In genomic region chr3:195442573-195443390, GRCh38 we compare ENCODE assay signal across 1 cellular context.
TF ChIP-seq lines count a peak whose summit lies in the region.

Gene ACAP2 (minus strand): TSS chr3:195443020. CDS start chr3:195442847, 173 bp downstream.

TF ChIP-seq in HepG2, 621 proteins besides CTCF, POLR2A, EP300 and RAD21 (continued from another document and continues in another):
- TF ChIP-seq ZNF276 (CRISPR knock-in tag; IDR thresholded peaks at IDR 0.05; ENCODE audit: low read depth) (peak; percentile 57; the same call in 1 of the 2 replicates), MTA1 (CRISPR knock-in tag; IDR thresholded peaks at IDR 0.05; ENCODE audit: borderline replicate concordance) (0 out of 2 replicates have a peak, but pooled peaks have one; percentile 66), ZNF546 (CRISPR knock-in tag; conservative IDR thresholded peaks at IDR 0.05) (peak; percentile 35), MXD3 (CRISPR knock-in tag; IDR thresholded peaks at IDR 0.05) (peak; percentile 88), PBX2 (CRISPR knock-in tag; IDR thresholded peaks at IDR 0.05) (peak; percentile 97), TAF1 (CRISPR knock-in tag; IDR thresholded peaks at IDR 0.05) (peak; percentile 86), ZNF572 (CRISPR knock-in tag; IDR thresholded peaks at IDR 0.05) (no peak), HINFP (CRISPR knock-in tag; IDR thresholded peaks at IDR 0.05; ENCODE audit: low read depth) (0 out of 2 replicates have a peak, but pooled peaks have one; percentile 25), RXRB (CRISPR knock-in tag; IDR thresholded peaks at IDR 0.05; ENCODE audit: borderline replicate concordance) (0 out of 2 replicates have a peak, but pooled peaks have one; percentile 1), HNF4A (CRISPR knock-in tag; IDR thresholded peaks at IDR 0.05) (no peak), PATZ1 (CRISPR knock-in tag; IDR thresholded peaks at IDR 0.05) (peak; percentile 81), PCBP1 (IDR thresholded peaks at IDR 0.05; ENCODE audit: borderline replicate concordance, low read depth, low read length) (no peak), SAP130 (CRISPR knock-in tag; IDR thresholded peaks at IDR 0.05; ENCODE audit: low read depth) (peak; percentile 82), MYPOP (CRISPR knock-in tag; IDR thresholded peaks at IDR 0.05) (peak; percentile 97), ZNF343 (CRISPR knock-in tag; IDR thresholded peaks at IDR 0.05) (peak; percentile 94), ZNF274 (CRISPR knock-in tag; IDR thresholded peaks at IDR 0.05) (0 out of 2 replicates have a peak, but pooled peaks have one; percentile 18), ZNF484 (CRISPR knock-in tag; IDR thresholded peaks at IDR 0.05; ENCODE audit: borderline replicate concordance, low read depth) (0 out of 2 replicates have a peak, but pooled peaks have one; percentile 56), SKI (IDR thresholded peaks at IDR 0.05; ENCODE audit: partially characterized antibody) (peak; percentile 63), GLI4 (CRISPR knock-in tag; IDR thresholded peaks at IDR 0.05; ENCODE audit: borderline replicate concordance) (peak; percentile 24; the same call in 1 of the 2 replicates), ZNF563 (CRISPR knock-in tag; IDR thresholded peaks at IDR 0.05) (peak; percentile 87), ZGPAT (CRISPR knock-in tag; IDR thresholded peaks at IDR 0.05) (peak; percentile 68), RFX5 (IDR thresholded peaks at IDR 0.05; ENCODE audit: low read depth, low read length) (peak; percentile 36; the same call in 1 of the 2 replicates), MTF2 (CRISPR knock-in tag; IDR thresholded peaks at IDR 0.05; ENCODE audit: borderline replicate concordance) (peak; percentile 41; the same call in 1 of the 2 replicates), CERS6 (CRISPR knock-in tag; IDR thresholded peaks at IDR 0.05) (no peak), KMT2A (CRISPR knock-in tag; IDR thresholded peaks at IDR 0.05) (peak; percentile 86; the same call in 1 of the 2 replicates), ZNF501 (CRISPR knock-in tag; IDR thresholded peaks at IDR 0.05) (peak; percentile 84), TFE3 (CRISPR knock-in tag; IDR thresholded peaks at IDR 0.05) (peak; percentile 64; the same call in 1 of the 2 replicates), ATF6 (CRISPR knock-in tag; conservative IDR thresholded peaks at IDR 0.05) (no peak), RBFOX2 (IDR thresholded peaks at IDR 0.05; ENCODE audit: low read depth, low read length) (peak; percentile 89), ZSCAN31 (CRISPR knock-in tag; IDR thresholded peaks at IDR 0.05; ENCODE audit: low read depth) (0 out of 2 replicates have a peak, but pooled peaks have one; percentile 57), YEATS4 (CRISPR knock-in tag; IDR thresholded peaks at IDR 0.05; ENCODE audit: borderline replicate concordance) (0 out of 2 replicates have a peak, but pooled peaks have one; percentile 44), SMYD3 (CRISPR knock-in tag; IDR thresholded peaks at IDR 0.05) (no peak), LCORL (IDR thresholded peaks at IDR 0.05) (no peak), LCORL (CRISPR knock-in tag; IDR thresholded peaks at IDR 0.05) (peak; percentile 45; the same call in 1 of the 2 replicates), ZBED4 (CRISPR knock-in tag; IDR thresholded peaks at IDR 0.05; ENCODE audit: borderline replicate concordance) (0 out of 2 replicates have a peak, but pooled peaks have one; percentile 28), ZBTB38 (CRISPR knock-in tag; IDR thresholded peaks at IDR 0.05) (peak; percentile 57; the same call in 1 of the 2 replicates), ZBTB14 (CRISPR knock-in tag; IDR thresholded peaks at IDR 0.05) (0 out of 2 replicates have a peak, but pooled peaks have one; percentile 43), CEBPB (IDR thresholded peaks at IDR 0.05; ENCODE audit: borderline replicate concordance, low read depth, low read length) (no peak)
